In genomic region chr3:42802876-42803799, GRCh38 we compare ENCODE assay signal across 8 cellular contexts. TPM values are rescaled to one million over a fixed set of nuclear protein-coding genes. Genes with fewer than 3 reads are reported as not detected.
A peak's percentile ranks its signal among the peaks of the same experiment; 100 is the strongest.
DNase-seq lines count a peak whose midpoint lies in the region; ATAC-seq and TF ChIP-seq lines count a peak whose summit lies in the region.

No MANE protein-coding gene starts in this region.

- H3K27ac ChIP-seq in KOPT-K1 (ENCODE audit: low read depth, low read length, poor library complexity, severe bottlenecking), result peak overlapping the region; percentile 79
- peak overlapping the region; percentile 91 for H3K27ac ChIP-seq in smooth muscle cell (ENCODE audit: low read depth)

- peak overlapping the region; percentile 89 for H3K9ac ChIP-seq in smooth muscle cell (ENCODE audit: low read depth)

- no peaks in the 10 kb centered on the region for H3K27me3 ChIP-seq in smooth muscle cell (ENCODE audit: low read depth)

- peak overlapping the region; percentile 100 for H3K4me2 ChIP-seq in smooth muscle cell

- peaks cover 34% of the 10 kb centered on the region for H3K4me1 ChIP-seq in smooth muscle cell (ENCODE audit: low read depth)

- H3K4me3 ChIP-seq in smooth muscle cell, result peak overlapping the region; percentile 94

- H3K9me3 ChIP-seq in KOPT-K1 (ENCODE audit: insufficient read depth, low read length, poor library complexity, severe bottlenecking) (no peaks in the 10 kb centered on the region), smooth muscle cell (replicated peaks; ENCODE audit: low read depth) (no peaks in the 10 kb centered on the region)

- TF ChIP-seq CTCF in smooth muscle cell (IDR thresholded peaks at IDR 0.05; ENCODE audit: borderline replicate concordance, insufficient read depth, poor library complexity, severe bottlenecking), result no peak

- peak overlapping the region; percentile 99 for H2AFZ ChIP-seq in smooth muscle cell (ENCODE audit: low read depth)

- H3K36me3 ChIP-seq in KOPT-K1 (ENCODE audit: insufficient read depth, low read length), result peaks cover 7% of the 10 kb centered on the region; the same call in 1 of the 2 replicates
- no peaks in the 10 kb centered on the region for H3K36me3 ChIP-seq in smooth muscle cell (ENCODE audit: low read depth)

- ATAC-seq in HG03520 (IDR thresholded peaks at IDR 0.05; ENCODE audit: unreplicated experiment), result no peak
- ATAC-seq in HG02870 (IDR thresholded peaks at IDR 0.05; ENCODE audit: unreplicated experiment), result no peak

- peaks cover 41% of the 10 kb centered on the region for H4K20me1 ChIP-seq in smooth muscle cell (ENCODE audit: low read depth)

- peaks cover 12% of the 10 kb centered on the region for H3F3A ChIP-seq in smooth muscle cell (ENCODE audit: low read depth)

- WGBS in smooth muscle cell (ENCODE audit: low lambda C conversion rate), result 22% methylated on average over 23 of the region's 23 CpGs

- peaks cover 47% of the 10 kb centered on the region for H3K79me2 ChIP-seq in smooth muscle cell (ENCODE audit: low read depth)

- DNase-seq in D341Med (ENCODE audit: low spot score) (peak; percentile 50), amniotic epithelial cell (ENCODE audit: low read depth) (peak; percentile 10), iPS-NIHi11 (ENCODE audit: low spot score) (peak; percentile 37), smooth muscle cell (lab: John Stamatoyannopoulos, UW; ENCODE audit: unreplicated experiment) (no peak), NCI-H1092 treated with DMSO at 0.1 percent for 48 hours (lab: John Stamatoyannopoulos, UW) (no peak)

RNA-seq across cellular contexts. Expression of gene HIGD1A, which starts 1.2 kb away (rescaled TPM):
- total RNA-seq in smooth muscle cell, result 322 and 339 TPM in 2 replicates
- 159 and 297 TPM in 2 replicates for polyA plus RNA-seq in smooth muscle cell

RNA-seq across cellular contexts. Expression of gene ACKR2, which starts 6.1 kb away (rescaled TPM):
- total RNA-seq in smooth muscle cell, result 5.6 and 17.2 TPM in 2 replicates
- 1.1 and 7.0 TPM in 2 replicates for polyA plus RNA-seq in smooth muscle cell

RNA-seq across cellular contexts. Expression of gene CCDC13, which starts 30.1 kb away (rescaled TPM):
- not detected in 2 replicates for total RNA-seq in smooth muscle cell
- polyA plus RNA-seq in smooth muscle cell, result 0.48 TPM in 1 of 2 replicates, not detected in the other

Comparison
In these comparisons a context has a peak if more than half of its experiments do, and no peak if none do; other contexts are left out.
1. DNase-seq: peak in D341Med (single experiment), amniotic epithelial cell (single experiment) and iPS-NIHi11 (single experiment); none in smooth muscle cell (single experiment) and NCI-H1092 treated with DMSO at 0.1 percent for 48 hours (single experiment).